27 cellular contexts compared by ENCODE assay signal in the genomic region with DNA sequence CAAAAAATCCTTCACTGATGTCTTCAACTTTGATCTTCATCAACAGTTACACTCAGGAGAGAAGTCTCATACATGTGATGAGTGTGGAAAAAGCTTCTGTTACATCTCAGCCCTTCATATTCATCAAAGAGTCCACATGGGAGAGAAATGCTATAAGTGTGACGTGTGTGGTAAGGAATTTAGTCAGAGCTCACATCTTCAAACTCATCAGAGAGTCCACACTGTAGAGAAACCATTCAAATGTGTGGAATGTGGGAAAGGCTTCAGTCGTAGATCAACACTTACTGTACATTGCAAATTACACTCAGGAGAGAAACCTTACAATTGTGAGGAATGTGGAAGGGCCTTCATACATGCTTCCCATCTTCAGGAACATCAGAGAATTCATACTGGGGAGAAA.
"Had no signal": no experiment of that assay in that cellular context is flagged by ENCODE, and none has a peak within 500 bp of the region (broad histone marks: within the 10 kb centered on the region; RNA-seq: fewer than 3 reads in every experiment).

No MANE protein-coding gene starts in this region.

- DNase-seq: activated CD4-positive, alpha-beta T cell treated with anti-CD3 and anti-CD28 coated beads for 1 hour; activated CD4-positive, alpha-beta T cell treated with anti-CD3 and anti-CD28 coated beads, Interleukin-2, amount 50 U/mL, for 1 hour; activated CD8-positive, alpha-beta T cell treated with anti-CD3 and anti-CD28 coated beads, Interleukin-2, amount 10 ng/mL, durations not matched to agents 7 days and 5 days; activated gamma-delta T cell; activated naive CD4-positive, alpha-beta T cell treated with anti-CD3 and anti-CD28 coated beads, Interleukin-2, amount 50 U/mL, for 16 hours; activated naive CD8-positive, alpha-beta T cell treated with anti-CD3 and anti-CD28 coated beads, Interleukin-2, amount 50 U/mL, for 24 hours; aorta; brain microvascular endothelial cell; caudate nucleus; dermis blood vessel endothelial cell; effector CD8-positive, alpha-beta T cell; glutamatergic neuron; kidney glomerular epithelial cell; left lung; ovary; stimulated activated CD4-positive, alpha-beta T cell treated with anti-CD3 and anti-CD28 coated beads, Interleukin-12 subunit alpha, Interleukin-12 subunit beta, amount 100 ng/mL, for 4 hours; stimulated activated naive CD8-positive, alpha-beta T cell treated with anti-CD3 and anti-CD28 coated beads, Interleukin-15, amount 100 ng/mL, for 72 hours; transverse colon had no signal

- H3K79me2 ChIP-seq: hepatocyte had no signal

- H3K4me3 ChIP-seq: esophagus muscularis mucosa, hepatocyte, left lung, ovary, prostate gland, suprapubic skin, transverse colon, vagina had no signal

- H2AFZ ChIP-seq: hepatocyte had no signal

- H3K27ac ChIP-seq: brain microvascular endothelial cell, esophagus muscularis mucosa, hepatocyte, left lung, neutrophil, ovary, prostate gland, suprapubic skin, transverse colon, vagina had no signal

- H3K4me1 ChIP-seq: left lung, prostate gland, suprapubic skin, transverse colon, vagina had no signal

- FAIRE-seq: endothelial cell of umbilical vein, frontal cortex had no signal

- H3K4me2 ChIP-seq: hepatocyte had no signal

- H3K27me3 ChIP-seq: brain microvascular endothelial cell, esophagus muscularis mucosa, hepatocyte, left lung, neutrophil, ovary, suprapubic skin, transverse colon, vagina had no signal

- ATAC-seq: activated CD8-positive, alpha-beta T cell treated with anti-CD3 and anti-CD28 coated beads, Interleukin-2, amount 10 ng/mL, durations not matched to agents 7 days and 5 days; activated naive CD8-positive, alpha-beta T cell treated with anti-CD3 and anti-CD28 coated beads, Interleukin-2, amount 50 U/mL, for 24 hours; left lung; stimulated activated effector memory CD8-positive, alpha-beta T cell treated with anti-CD3 and anti-CD28 coated beads, Interleukin-12 subunit alpha, Interleukin-12 subunit beta, amount 100 ng/mL, for 72 hours; stimulated activated naive CD8-positive, alpha-beta T cell treated with anti-CD3 and anti-CD28 coated beads, Interleukin-15, amount 100 ng/mL, for 72 hours had no signal
